In genomic region chr14:49972840-49973239, GRCh38 we compare ENCODE assay signal across 8 cellular contexts.
A peak's percentile ranks its signal among the peaks of the same experiment; 100 is the strongest.
DNase-seq lines count a peak whose midpoint lies in the region; ATAC-seq and TF ChIP-seq lines count a peak whose summit lies in the region.

No MANE protein-coding gene starts in this region.

- H3K36me3 ChIP-seq in ACC112 (ENCODE audit: insufficient read depth, low read length) (no peaks in the 10 kb centered on the region), SU-DHL-6 (ENCODE audit: low read length) (no peaks in the 10 kb centered on the region), muscle layer of colon (ENCODE audit: insufficient read depth, low read length) (no peaks in the 10 kb centered on the region), H7 (replicated peaks; ENCODE audit: control insufficient read depth, insufficient read depth, low read length) (no peaks in the 10 kb centered on the region)

- no peaks in the 10 kb centered on the region for H3K27me3 ChIP-seq in ACC112 (ENCODE audit: insufficient read depth, low read length)
- no peaks in the 10 kb centered on the region for H3K27me3 ChIP-seq in SU-DHL-6 (ENCODE audit: low read length)
- no peaks in the 10 kb centered on the region for H3K27me3 ChIP-seq in muscle layer of colon (ENCODE audit: control insufficient read depth in 1 of 2, insufficient read depth in 2 of 2, low read length in 2 of 2)
- no peaks in the 10 kb centered on the region for H3K27me3 ChIP-seq in H7 (ENCODE audit: control insufficient read depth, insufficient read depth, low read length)

- peak overlapping the region; percentile 79 for H3K4me2 ChIP-seq in SU-DHL-6 (ENCODE audit: low read depth, low read length, poor library complexity, severe bottlenecking)

- H2AFZ ChIP-seq in ACC112 (ENCODE audit: low read length, unreplicated experiment) (peak overlapping the region; percentile 60), SU-DHL-6 (ENCODE audit: low read depth, low read length, severe bottlenecking) (peak overlapping the region; percentile 14)

- no peaks in the 10 kb centered on the region for H3K79me2 ChIP-seq in ACC112 (ENCODE audit: control insufficient read depth, insufficient read depth, low read length, unreplicated experiment)
- H3K79me2 ChIP-seq in SU-DHL-6 (ENCODE audit: insufficient read depth, low read length): no peaks in the 10 kb centered on the region

- H3K4me1 ChIP-seq in ACC112 (ENCODE audit: control insufficient read depth, insufficient read depth, low read length, unreplicated experiment) (peaks cover 72% of the 10 kb centered on the region), muscle layer of colon (ENCODE audit: insufficient read depth, low read length) (peaks cover 21% of the 10 kb centered on the region)

- H3K9me2 ChIP-seq in SU-DHL-6 (replicated peaks; ENCODE audit: insufficient read depth, low read length): no peaks in the 10 kb centered on the region

- H3K9ac ChIP-seq in SU-DHL-6 (ENCODE audit: low read length) (peak overlapping the region; percentile 62), muscle layer of colon (ENCODE audit: low read length) (peak overlapping the region; percentile 24)

- H3K9me3 ChIP-seq in SU-DHL-6 (ENCODE audit: insufficient read depth, low read length) (no peaks in the 10 kb centered on the region), muscle layer of colon (ENCODE audit: low read length) (no peaks in the 10 kb centered on the region)

- DNase-seq in HCEC 1CT: peak; percentile 93
- DNase-seq in coronary artery (ENCODE audit: low spot score): no peak
- DNase-seq in NAMALWA (ENCODE audit: low spot score): no peak
- DNase-seq in H7: no peak

- H3F3A ChIP-seq in SU-DHL-6 (ENCODE audit: insufficient read depth): peaks cover 71% of the 10 kb centered on the region

- no peak for ATAC-seq in GM21390 (IDR thresholded peaks at IDR 0.05; ENCODE audit: unreplicated experiment)

- H3K4me3 ChIP-seq in ACC112 (ENCODE audit: low read depth, low read length) (peak overlapping the region; percentile 14), SU-DHL-6 (ENCODE audit: insufficient read depth, low read length, poor library complexity, severe bottlenecking) (peak overlapping the region; percentile 35), coronary artery (peak overlapping the region; percentile 40), muscle layer of colon (ENCODE audit: low read depth in 1 of 2, low read length in 2 of 2) (peak overlapping the region in 1 of 2 donors; percentile 54), H7 (ENCODE audit: insufficient read depth, low read depth, low read length) (no peak overlapping the region)

- TF ChIP-seq CTCF in SU-DHL-6 (IDR thresholded peaks at IDR 0.05; ENCODE audit: insufficient read depth, low read length, poor library complexity, severe bottlenecking) (no peak), coronary artery (IDR thresholded peaks at IDR 0.05) (no peak)

- H4K20me1 ChIP-seq in SU-DHL-6 (ENCODE audit: low read depth, low read length): no peaks in the 10 kb centered on the region

- H3K27ac ChIP-seq in ACC112 (ENCODE audit: low read depth, low read length): peak overlapping the region; percentile 99
- H3K27ac ChIP-seq in SU-DHL-6 (ENCODE audit: low read depth, low read length): peak overlapping the region; percentile 99
- peak overlapping the region; percentile 25 to 81 for H3K27ac ChIP-seq in coronary artery
- H3K27ac ChIP-seq in muscle layer of colon (ENCODE audit: low read depth, low read length): peak overlapping the region; percentile 56
